Comparison of ENCODE assay signal across 8 cellular contexts in the genomic region with DNA sequence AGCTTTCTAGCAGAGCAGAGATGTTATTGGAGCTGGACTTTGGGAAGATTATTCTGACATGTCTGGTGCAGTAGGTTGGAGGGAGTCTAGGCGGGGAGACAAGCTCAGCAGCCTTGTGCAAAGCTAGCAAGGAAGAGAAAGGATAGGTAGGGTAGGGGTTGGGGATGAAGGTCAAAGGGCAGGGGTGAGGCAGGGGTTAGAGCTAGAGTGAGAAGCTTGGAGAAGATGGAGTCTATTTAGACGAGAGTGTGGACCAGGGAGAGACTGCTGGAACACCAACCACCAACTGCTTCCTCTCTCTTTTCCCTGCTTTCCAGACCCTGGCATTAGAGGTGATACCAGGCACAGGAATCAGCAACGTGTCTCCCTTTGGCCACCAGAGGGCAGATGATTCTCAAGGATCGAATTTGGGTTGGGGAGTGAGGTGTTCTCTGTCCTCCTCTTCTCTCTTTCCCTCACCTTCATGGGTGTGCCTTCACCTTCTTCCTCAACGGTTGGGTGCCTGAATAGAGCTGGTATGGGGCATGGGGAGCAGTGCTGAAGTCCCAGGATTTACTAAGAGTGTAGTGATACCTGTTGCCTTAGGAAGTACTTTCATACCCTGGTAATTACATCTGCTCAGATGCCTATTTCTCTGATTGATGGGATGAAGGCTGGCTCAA. TPM values are rescaled to one million over a fixed set of nuclear protein-coding genes. Genes with fewer than 3 reads are reported as not detected.
DNase-seq lines count a peak whose midpoint lies in the region; ATAC-seq and TF ChIP-seq lines count a peak whose summit lies in the region.

No MANE protein-coding gene starts in this region.

- H3K4me3 ChIP-seq in AG10803 (ENCODE audit: low read length), result no peak overlapping the region
- no peak overlapping the region for H3K4me3 ChIP-seq in HEK293 (ENCODE audit: low read depth, low read length)
- H3K4me3 ChIP-seq in right lobe of liver, result no peak overlapping the region

- CTCF ChIA-PET in HEK293 (lab: Yijun Ruan, JAX), result interaction anchor here (0.6 to 7.4 kb wide), 50 partner anchors 8 to 1133 kb away, joined by 3 to 135 read pairs (median 5); partner anchors contain the start of genes RCOR2 and ZFTA

- 11% methylated on average over 5 of the region's 5 CpGs for WGBS in right lobe of liver (ENCODE audit: insufficient coverage, low coverage, low lambda C conversion rate, missing lambda C conversion rate)

- TF ChIP-seq POLR2A in right lobe of liver (IDR thresholded peaks at IDR 0.05), result no peak

- H3K9me3 ChIP-seq in HEK293 (ENCODE audit: control insufficient read depth, insufficient read depth, low read depth, low read length) (no peaks in the 10 kb centered on the region), right lobe of liver (no peaks in the 10 kb centered on the region)

- ATAC-seq in right lobe of liver, result peak; percentile 38 to 50 (median 44)
- no peak for ATAC-seq in HG02852 (IDR thresholded peaks at IDR 0.05; ENCODE audit: unreplicated experiment)

- H3K4me1 ChIP-seq in HEK293 (ENCODE audit: control insufficient read depth, insufficient read depth, low read length) (0 out of 2 replicates have a peak, but pooled peaks cover 4% of the 10 kb centered on the region), right lobe of liver (peaks cover 0 to 23% (median 5%) of the 10 kb centered on the region in 4 donors)

- intact Hi-C loops in right lobe of liver (cut with DNase I), result loop anchor here (5.0 to 10.0 kb wide), 3 partner anchors 70 to 110 kb away; no protein-coding TSS in a partner anchor

- H3K27me3 ChIP-seq in right lobe of liver, result no peaks in the 10 kb centered on the region

- H3K36me3 ChIP-seq in HEK293 (ENCODE audit: control insufficient read depth in 2 of 2, insufficient read depth in 1 of 2, low read length in 2 of 2) (peaks cover 0 to 10% of the 10 kb centered on the region in 2 experiments; a peak in 1 of 3 replicates), right lobe of liver (no peaks in the 10 kb centered on the region)

- DNase-seq in AG10803 (ENCODE audit: low read depth) (peak; percentile 65), NCI-H526 treated with DMSO at 0.1 percent for 48 hours (lab: John Stamatoyannopoulos, UW) (peak; percentile 83), dermis blood vessel endothelial cell (peak; percentile 86), right lobe of liver (peak; percentile 60 to 83 (median 65))
- DNase-seq in activated CD4-positive, alpha-beta T cell treated with anti-CD3 and anti-CD28 coated beads, Interleukin-2, amount 50 U/mL, for 4 hours, result peak; percentile 70 to 71
- peak in 2 of 3 experiments; percentile 58 to 61 for DNase-seq in stimulated activated CD4-positive, alpha-beta T cell treated with anti-CD3 and anti-CD28 coated beads, TNF-alpha, amount 100 ng/mL, for 4 hours (ENCODE audit: low read depth in 3 of 3)

- TF ChIP-seq CTCF in AG10803 (conservative IDR thresholded peaks at IDR 0.05; ENCODE audit: low read length) (peak; percentile 96), HEK293 (tag by site-specific recombination; IDR thresholded peaks at IDR 0.05) (peak; percentile 74), right lobe of liver (IDR thresholded peaks at IDR 0.05) (peak; percentile 77 to 93 (median 84))

- H3K27ac ChIP-seq in HEK293 (ENCODE audit: extremely low read depth, low read depth, low read length), result no peak overlapping the region
- H3K27ac ChIP-seq in right lobe of liver, result peak overlapping the region in 2 of 3 donors; percentile 82 to 89

- POLR2A ChIA-PET in HEK293 (lab: Yijun Ruan, JAX), result interaction anchor here (0.6 to 1.2 kb wide), 4 partner anchors 23 to 319 kb away, joined by 3 to 4 read pairs (median 3); partner anchors contain the start of gene RCOR2

TF ChIP-seq in HEK293, 187 proteins besides CTCF, POLR2A, EP300 and RAD21 (continues in another document):
- TF ChIP-seq GLIS2 (tag by site-specific recombination; IDR thresholded peaks at IDR 0.05) (no peak), OVOL3 (tag by site-specific recombination; IDR thresholded peaks at IDR 0.05) (no peak), ZNF558 (tag by site-specific recombination; IDR thresholded peaks at IDR 0.05) (no peak), PRDM2 (tag by site-specific recombination; IDR thresholded peaks at IDR 0.05; ENCODE audit: borderline replicate concordance) (no peak), YY2 (tag by site-specific recombination; IDR thresholded peaks at IDR 0.05) (no peak), SP7 (tag by site-specific recombination; IDR thresholded peaks at IDR 0.05) (0 out of 2 replicates have a peak, but pooled peaks have one; percentile 24), ZNF404 (tag by site-specific recombination; IDR thresholded peaks at IDR 0.05) (no peak), GLI2 (tag by site-specific recombination; IDR thresholded peaks at IDR 0.05; ENCODE audit: borderline replicate concordance, low read depth) (no peak), ZNF114 (tag by site-specific recombination; IDR thresholded peaks at IDR 0.05) (no peak), ZNF610 (tag by site-specific recombination; IDR thresholded peaks at IDR 0.05; ENCODE audit: borderline replicate concordance) (no peak), ZEB2 (tag by site-specific recombination; IDR thresholded peaks at IDR 0.05) (peak; percentile 41; the same call in 1 of the 2 replicates), PRDM1 (tag by site-specific recombination; IDR thresholded peaks at IDR 0.05) (no peak), WT1 (tag by site-specific recombination; IDR thresholded peaks at IDR 0.05) (no peak), ZNF10 (tag by site-specific recombination; IDR thresholded peaks at IDR 0.05) (peak; percentile 57; the same call in 1 of the 2 replicates), ZFP41 (tag by site-specific recombination; IDR thresholded peaks at IDR 0.05; ENCODE audit: borderline replicate concordance) (no peak), ZNF843 (tag by site-specific recombination; IDR thresholded peaks at IDR 0.05) (no peak)

RNA-seq across cellular contexts. Expression of gene MARK2, which starts 1.8 kb away (rescaled TPM):
- total RNA-seq in dermis blood vessel endothelial cell (12.1 and 15.1 TPM in 2 replicates), right lobe of liver (10 to 100 TPM; 10.6 to 14.8 (median 12.2) TPM)

RNA-seq across cellular contexts. Expression of gene SPINDOC, which starts 23.9 kb away (rescaled TPM):
- total RNA-seq in dermis blood vessel endothelial cell, result 14.3 and 22.4 TPM in 2 replicates
- total RNA-seq in right lobe of liver, result 1 to 10 TPM; 2.2 to 5.0 (median 2.7) TPM
